23 cellular contexts compared by ENCODE assay signal in the genomic region with DNA sequence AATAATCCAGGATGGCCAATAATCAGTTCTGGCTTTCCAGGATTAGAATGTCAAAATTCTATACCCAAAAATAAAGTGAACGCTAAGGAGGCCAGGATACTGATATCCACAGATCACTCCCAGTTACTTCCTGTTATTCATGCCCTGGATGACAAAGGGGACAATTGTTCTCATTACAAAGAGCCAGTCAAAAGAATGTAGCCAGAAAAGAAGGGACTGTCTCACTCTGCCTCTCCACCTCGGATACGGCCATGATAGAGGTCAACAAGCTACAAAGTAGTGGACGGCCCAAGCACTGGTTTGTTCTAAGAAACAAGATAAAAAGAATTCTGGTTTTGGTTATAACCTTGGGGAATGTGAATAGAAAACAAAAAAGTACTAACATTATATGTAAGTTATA.
A peak's percentile ranks its signal among the peaks of the same experiment; 100 is the strongest.
DNase-seq lines count a peak whose midpoint lies in the region; ATAC-seq, FAIRE-seq and TF ChIP-seq lines count a peak whose summit lies in the region.
"Had no signal": no experiment of that assay in that cellular context is flagged by ENCODE, and none has a peak within 500 bp of the region (broad histone marks: within the 10 kb centered on the region; RNA-seq: fewer than 3 reads in every experiment).

No MANE protein-coding gene starts in this region.

- no peak overlapping the region for H3K4me2 ChIP-seq in SK-N-SH

- no peak for ATAC-seq in SK-N-SH treated with all-trans-retinoic acid at 6 μM for 48 hours
- ATAC-seq in sciatic nerve = no peak
- ATAC-seq in stimulated activated naive CD8-positive, alpha-beta T cell treated with anti-CD3 and anti-CD28 coated beads, Interleukin-15, amount 100 ng/mL, for 72 hours = no peak
- ATAC-seq: heart right ventricle, T-cell had no signal

- H3K36me3 ChIP-seq in SK-N-SH (replicated peaks in 1 of 2; ENCODE audit: control insufficient read depth in 1 of 2, insufficient read depth in 2 of 2, low read length in 1 of 2) (no peaks in the 10 kb centered on the region), endodermal cell (ENCODE audit: control insufficient read depth, insufficient read depth, low read length) (no peaks in the 10 kb centered on the region)
- H3K36me3 ChIP-seq: colonic mucosa, esophagus muscularis mucosa, heart right ventricle, right atrium auricular region, thyroid gland, WERI-Rb-1 had no signal

- intact Hi-C loops in sciatic nerve (cut with DNase I) = loop anchor here (10.0 kb wide), 1 partner anchor 115 kb away; a partner anchor contains a TSS

- H4K20me1 ChIP-seq in SK-N-SH (ENCODE audit: insufficient read depth) = no peaks in the 10 kb centered on the region

- peaks cover 9% of the 10 kb centered on the region for H3K4me1 Mint-ChIP-seq in endodermal cell
- H3K4me1 Mint-ChIP-seq in stimulated activated naive CD8-positive, alpha-beta T cell treated with anti-CD3 and anti-CD28 coated beads, Interleukin-15, amount 100 ng/mL, for 72 hours = peaks cover 13% of the 10 kb centered on the region
- H3K4me1 Mint-ChIP-seq: nephron had no signal

- POLR2A ChIA-PET in SK-N-SH (lab: Yijun Ruan, JAX) = no interaction called here

- H3K79me2 ChIP-seq in SK-N-SH (ENCODE audit: insufficient read depth) = no peaks in the 10 kb centered on the region

- H3K9me3 ChIP-seq in SK-N-SH = no peaks in the 10 kb centered on the region
- H3K9me3 ChIP-seq in endodermal cell (ENCODE audit: control insufficient read depth, low read length) = peaks cover 15% of the 10 kb centered on the region
- H3K9me3 ChIP-seq: colonic mucosa, right atrium auricular region, thyroid gland had no signal

- H3K4me1 ChIP-seq in SK-N-SH (ENCODE audit: control insufficient read depth in 1 of 2, insufficient read depth in 2 of 2, low read depth in 1 of 2, low read length in 1 of 2) (no peaks in the 10 kb centered on the region), endodermal cell (ENCODE audit: control insufficient read depth, insufficient read depth, low read length) (no peaks in the 10 kb centered on the region)
- H3K4me1 ChIP-seq: colonic mucosa, esophagus muscularis mucosa, right atrium auricular region had no signal

- no peaks in the 10 kb centered on the region for H3K9me2 ChIP-seq in SK-N-SH

- H3F3A ChIP-seq in SK-N-SH (replicated peaks; ENCODE audit: insufficient read depth) = no peaks in the 10 kb centered on the region

- no peaks in the 10 kb centered on the region for H3K27me3 Mint-ChIP-seq in endodermal cell (ENCODE audit: insufficient read depth)
- no peaks in the 10 kb centered on the region for H3K27me3 Mint-ChIP-seq in stimulated activated naive CD8-positive, alpha-beta T cell treated with anti-CD3 and anti-CD28 coated beads, Interleukin-15, amount 100 ng/mL, for 72 hours
- H3K27me3 Mint-ChIP-seq: IgD-negative memory B cell, T-cell had no signal

- H3K9ac ChIP-seq in SK-N-SH (no peak overlapping the region), endodermal cell (ENCODE audit: extremely low read depth, low read length, poor library complexity, severe bottlenecking) (no peak overlapping the region)

- 0 out of 2 replicates have a peak overlapping the region, but pooled peaks have one; percentile 18 for H2AFZ ChIP-seq in SK-N-SH (ENCODE audit: low read depth)

- no peak overlapping the region for H3K4me3 Mint-ChIP-seq in endodermal cell
- H3K4me3 Mint-ChIP-seq in stimulated activated naive CD8-positive, alpha-beta T cell treated with anti-CD3 and anti-CD28 coated beads, Interleukin-15, amount 100 ng/mL, for 72 hours = no peak overlapping the region
- H3K4me3 Mint-ChIP-seq: IgD-negative memory B cell, nephron, T-cell had no signal

- peaks cover 23% of the 10 kb centered on the region for H3K9me3 Mint-ChIP-seq in endodermal cell
- peaks cover 3 to 7% of the 10 kb centered on the region in 2 donors for H3K9me3 Mint-ChIP-seq in stimulated activated naive CD8-positive, alpha-beta T cell treated with anti-CD3 and anti-CD28 coated beads, Interleukin-15, amount 100 ng/mL, for 72 hours

- H3K4me3 ChIP-seq in SK-N-SH (ENCODE audit: low read depth in 2 of 2, low read length in 1 of 2) (no peak overlapping the region), endodermal cell (ENCODE audit: low read length) (peak overlapping the region; percentile 29)
- H3K4me3 ChIP-seq: colonic mucosa, esophagus muscularis mucosa, heart right ventricle, right atrium auricular region, thyroid gland had no signal

- CTCF ChIA-PET in SK-N-SH (lab: Yijun Ruan, JAX) = no interaction called here

- WGBS in SK-N-SH (ENCODE audit: low lambda C conversion rate) = 57% methylated on average over 4 of the region's 4 CpGs
- WGBS in endodermal cell (ENCODE audit: insufficient coverage in 1 of 2, insufficient read length in 1 of 2), 2 experiments = 73 to 82% methylated on average over 4 of the region's 4 CpGs

- peak overlapping the region; percentile 77 for H3K27ac Mint-ChIP-seq in endodermal cell
- H3K27ac Mint-ChIP-seq in stimulated activated naive CD8-positive, alpha-beta T cell treated with anti-CD3 and anti-CD28 coated beads, Interleukin-15, amount 100 ng/mL, for 72 hours = no peak overlapping the region
- H3K27ac Mint-ChIP-seq: IgD-negative memory B cell, T-cell had no signal

- no peak for TF ChIP-seq RAD21 in SK-N-SH (IDR thresholded peaks at IDR 0.05; ENCODE audit: low read length)

- H3K27ac ChIP-seq in SK-N-SH (ENCODE audit: low read depth in 2 of 2, low read length in 1 of 2) = no peak overlapping the region
- peak overlapping the region; percentile 26 for H3K27ac ChIP-seq in endodermal cell (ENCODE audit: low read depth, low read length)
- H3K27ac ChIP-seq: 22Rv1, C4-2B, colonic mucosa, esophagus muscularis mucosa, heart right ventricle, right atrium auricular region, thyroid gland, WERI-Rb-1 had no signal

- DNase-seq in SK-N-SH (no peak), endodermal cell (no peak), midbrain (lab: John Stamatoyannopoulos, UW) (peak; percentile 50), urothelium cell line (ENCODE audit: low spot score) (peak; percentile 60), sciatic nerve (ENCODE audit: low spot score) (no peak), NCI-H82 treated with DMSO at 0.1 percent for 48 hours (lab: John Stamatoyannopoulos, UW; ENCODE audit: unreplicated experiment) (no peak)
- no peak for DNase-seq in stimulated activated naive CD8-positive, alpha-beta T cell treated with anti-CD3 and anti-CD28 coated beads, Interleukin-15, amount 100 ng/mL, for 72 hours
- DNase-seq: colonic mucosa; heart right ventricle; NCI-H2107; NCI-H748 treated with DMSO at 0.1 percent for 48 hours; stimulated activated CD4-positive, alpha-beta T cell treated with anti-CD3 and anti-CD28 coated beads, Interleukin-1b, Interleukin-23, amount 100 ng/mL, for 48 hours; T-cell; thyroid gland; WERI-Rb-1 had no signal

- H3K36me3 Mint-ChIP-seq in endodermal cell (ENCODE audit: low read depth) = peaks cover under 1% of the 10 kb centered on the region
- H3K36me3 Mint-ChIP-seq: IgD-negative memory B cell had no signal

- H3K27me3 ChIP-seq in SK-N-SH (ENCODE audit: insufficient read depth) = no peaks in the 10 kb centered on the region
- H3K27me3 ChIP-seq in endodermal cell (ENCODE audit: control insufficient read depth, insufficient read depth, low read length, poor library complexity, severe bottlenecking) = no peaks in the 10 kb centered on the region
- H3K27me3 ChIP-seq: colonic mucosa, esophagus muscularis mucosa, heart right ventricle, right atrium auricular region, thyroid gland had no signal

- TF ChIP-seq EP300 in SK-N-SH (IDR thresholded peaks at IDR 0.05; ENCODE audit: borderline replicate concordance in 1 of 2, low read depth in 1 of 2, low read length in 1 of 2) = no peak

- peak; percentile 40 for FAIRE-seq in urothelium cell line (lab: Jason Lieb, UNC)
- FAIRE-seq: H54 had no signal

- TF ChIP-seq CTCF in SK-N-SH (IDR thresholded peaks at IDR 0.05) (no peak), endodermal cell (conservative IDR thresholded peaks at IDR 0.05) (no peak)

TF ChIP-seq in SK-N-SH, 30 proteins besides CTCF, POLR2A, EP300 and RAD21 (continues in another document):
- TF ChIP-seq, protein P1, sequence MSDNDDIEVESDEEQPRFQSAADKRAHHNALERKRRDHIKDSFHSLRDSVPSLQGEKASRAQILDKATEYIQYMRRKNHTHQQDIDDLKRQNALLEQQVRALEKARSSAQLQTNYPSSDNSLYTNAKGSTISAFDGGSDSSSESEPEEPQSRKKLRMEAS (IDR thresholded peaks at IDR 0.05; ENCODE audit: low read depth) = no peak
- TF ChIP-seq RCOR1 (IDR thresholded peaks at IDR 0.05; ENCODE audit: low read length) (no peak), SMC3 (IDR thresholded peaks at IDR 0.05; ENCODE audit: low read depth, low read length) (no peak), RXRA (IDR thresholded peaks at IDR 0.05; ENCODE audit: borderline replicate concordance, low read depth) (no peak), GABPA (IDR thresholded peaks at IDR 0.05; ENCODE audit: low read depth) (no peak), EZH2phosphoT487 (IDR thresholded peaks at IDR 0.05; ENCODE audit: borderline replicate concordance, low read depth) (no peak), FOSL2 (IDR thresholded peaks at IDR 0.05; ENCODE audit: borderline replicate concordance, low read depth) (no peak), ELF1 (IDR thresholded peaks at IDR 0.05) (no peak), RFX5 (IDR thresholded peaks at IDR 0.05; ENCODE audit: low read length) (no peak), POLR2AphosphoS5 (IDR thresholded peaks at IDR 0.05; ENCODE audit: low read depth, low read length) (no peak), NRF1 (IDR thresholded peaks at IDR 0.05; ENCODE audit: low read depth, low read length) (no peak), YY1 (IDR thresholded peaks at IDR 0.05; ENCODE audit: low read depth) (no peak)

TF ChIP-seq in SK-N-SH treated with all-trans-retinoic acid at 6 μM for 48 hours, 23 proteins besides CTCF, POLR2A, EP300 and RAD21:
- TF ChIP-seq ZNF70 (CRISPR knock-in tag; IDR thresholded peaks at IDR 0.05) (no peak), SNAI2 (CRISPR knock-in tag; IDR thresholded peaks at IDR 0.05) (no peak), PPARA (CRISPR knock-in tag; IDR thresholded peaks at IDR 0.05; ENCODE audit: borderline replicate concordance) (no peak)
- TF ChIP-seq, protein P2, sequence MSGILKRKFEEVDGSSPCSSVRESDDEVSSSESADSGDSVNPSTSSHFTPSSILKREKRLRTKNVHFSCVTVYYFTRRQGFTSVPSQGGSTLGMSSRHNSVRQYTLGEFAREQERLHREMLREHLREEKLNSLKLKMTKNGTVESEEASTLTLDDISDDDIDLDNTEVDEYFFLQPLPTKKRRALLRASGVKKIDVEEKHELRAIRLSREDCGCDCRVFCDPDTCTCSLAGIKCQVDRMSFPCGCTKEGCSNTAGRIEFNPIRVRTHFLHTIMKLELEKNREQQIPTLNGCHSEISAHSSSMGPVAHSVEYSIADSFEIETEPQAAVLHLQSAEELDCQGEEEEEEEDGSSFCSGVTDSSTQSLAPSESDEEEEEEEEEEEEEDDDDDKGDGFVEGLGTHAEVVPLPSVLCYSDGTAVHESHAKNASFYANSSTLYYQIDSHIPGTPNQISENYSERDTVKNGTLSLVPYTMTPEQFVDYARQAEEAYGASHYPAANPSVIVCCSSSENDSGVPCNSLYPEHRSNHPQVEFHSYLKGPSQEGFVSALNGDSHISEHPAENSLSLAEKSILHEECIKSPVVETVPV (CRISPR knock-in tag; IDR thresholded peaks at IDR 0.05) = no peak

Comparison
In these comparisons a context has a peak if more than half of its experiments do, and no peak if none do; other contexts are left out.
1. DNase-seq: peak in midbrain (single experiment) and urothelium cell line (single experiment); none in SK-N-SH (single experiment), endodermal cell (single experiment), sciatic nerve (single experiment), NCI-H82 treated with DMSO at 0.1 percent for 48 hours (single experiment) and stimulated activated naive CD8-positive, alpha-beta T cell treated with anti-CD3 and anti-CD28 coated beads, Interleukin-15, amount 100 ng/mL, for 72 hours (0 of 2).